In the genomic region with DNA sequence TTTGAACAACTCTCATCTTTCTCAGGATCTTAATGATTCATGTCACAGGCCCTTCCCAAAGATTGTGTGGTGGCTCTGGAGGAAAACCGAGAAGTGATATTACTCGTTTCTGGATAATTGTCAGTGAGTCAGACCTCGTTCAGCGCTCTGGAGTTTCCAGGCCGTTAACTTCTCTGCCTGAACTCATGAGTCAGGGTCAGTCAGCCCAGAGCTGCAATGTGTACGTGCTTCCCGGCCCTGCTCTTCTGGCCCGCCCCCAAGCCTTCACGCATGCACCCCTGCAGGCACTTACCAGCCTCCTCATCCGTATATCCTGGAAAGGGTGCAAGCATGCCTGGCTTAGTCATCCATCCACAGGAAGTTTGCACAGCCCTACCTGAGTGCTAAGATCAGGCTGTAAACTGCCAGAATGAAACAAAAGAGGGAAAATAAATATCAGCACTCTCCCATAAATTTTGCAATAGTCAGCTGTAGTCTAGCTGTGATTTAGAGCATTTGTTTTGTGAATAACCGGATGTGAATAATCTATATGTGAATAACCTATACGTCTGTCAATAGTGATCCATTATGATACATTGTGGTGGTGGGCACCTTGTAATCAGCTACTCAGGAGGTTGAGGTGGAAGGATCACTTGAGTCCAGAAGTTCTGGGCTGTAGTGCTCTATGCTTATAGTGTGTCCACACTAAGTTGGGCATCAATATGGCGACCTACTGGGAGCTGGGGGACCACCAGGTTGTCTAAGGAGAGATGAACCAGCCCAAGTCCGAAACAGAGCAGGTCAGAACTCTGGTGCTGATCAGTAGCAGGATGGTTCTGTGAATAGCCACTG, we compare ENCODE assay signal across 2 cellular contexts.
TF ChIP-seq lines count a peak whose summit lies in the region.

No MANE protein-coding gene starts in this region.

TF ChIP-seq in Ishikawa, 13 proteins besides CTCF, POLR2A, EP300 and RAD21 (continued from another document):
- TF ChIP-seq, protein P1, sequence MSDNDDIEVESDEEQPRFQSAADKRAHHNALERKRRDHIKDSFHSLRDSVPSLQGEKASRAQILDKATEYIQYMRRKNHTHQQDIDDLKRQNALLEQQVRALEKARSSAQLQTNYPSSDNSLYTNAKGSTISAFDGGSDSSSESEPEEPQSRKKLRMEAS (IDR thresholded peaks at IDR 0.05): peak; percentile 89
- TF ChIP-seq YY1 (IDR thresholded peaks at IDR 0.05; ENCODE audit: low read depth) (0 out of 2 replicates have a peak, but pooled peaks have one; percentile 49), TAF1 (IDR thresholded peaks at IDR 0.05; ENCODE audit: low read depth) (no peak), ZBTB7A (IDR thresholded peaks at IDR 0.05; ENCODE audit: low read depth) (0 out of 2 replicates have a peak, but pooled peaks have one; percentile 27), TEAD4 (IDR thresholded peaks at IDR 0.05) (peak; percentile 91), EGR1 (IDR thresholded peaks at IDR 0.05) (0 out of 2 replicates have a peak, but pooled peaks have one; percentile 39), CREB1 (IDR thresholded peaks at IDR 0.05; ENCODE audit: low read depth) (peak; percentile 54; the same call in 1 of the 2 replicates), NFIC (IDR thresholded peaks at IDR 0.05) (peak; percentile 96), FOXM1 (IDR thresholded peaks at IDR 0.05; ENCODE audit: borderline replicate concordance, low read depth) (peak; percentile 98), CEBPB (IDR thresholded peaks at IDR 0.05) (peak; percentile 88), TCF12 (IDR thresholded peaks at IDR 0.05; ENCODE audit: low read depth) (peak; percentile 99)
- TF ChIP-seq, protein P2, sequence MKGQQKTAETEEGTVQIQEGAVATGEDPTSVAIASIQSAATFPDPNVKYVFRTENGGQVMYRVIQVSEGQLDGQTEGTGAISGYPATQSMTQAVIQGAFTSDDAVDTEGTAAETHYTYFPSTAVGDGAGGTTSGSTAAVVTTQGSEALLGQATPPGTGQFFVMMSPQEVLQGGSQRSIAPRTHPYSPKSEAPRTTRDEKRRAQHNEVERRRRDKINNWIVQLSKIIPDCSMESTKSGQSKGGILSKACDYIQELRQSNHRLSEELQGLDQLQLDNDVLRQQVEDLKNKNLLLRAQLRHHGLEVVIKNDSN (IDR thresholded peaks at IDR 0.05): peak; percentile 35; the same call in 1 of the 2 replicates

TF ChIP-seq in SK-N-SH, 30 proteins besides CTCF, POLR2A, EP300 and RAD21 (continued from another document):
- TF ChIP-seq FOXM1 (IDR thresholded peaks at IDR 0.05; ENCODE audit: low read depth): peak; percentile 81; the same call in 1 of the 2 replicates
- peak; percentile 81 for TF ChIP-seq TCF12 (IDR thresholded peaks at IDR 0.05)
- peak; percentile 63 for TF ChIP-seq TEAD4 (IDR thresholded peaks at IDR 0.05; ENCODE audit: borderline replicate concordance, insufficient read depth)
- TF ChIP-seq JUND (IDR thresholded peaks at IDR 0.05): peak; percentile 8; the same call in 1 of the 2 replicates
- TF ChIP-seq NFIC (IDR thresholded peaks at IDR 0.05; ENCODE audit: borderline replicate concordance): peak; percentile 77
- peak; percentile 92 for TF ChIP-seq FOSL2 (IDR thresholded peaks at IDR 0.05; ENCODE audit: borderline replicate concordance, low read depth)
- TF ChIP-seq, protein P3, sequence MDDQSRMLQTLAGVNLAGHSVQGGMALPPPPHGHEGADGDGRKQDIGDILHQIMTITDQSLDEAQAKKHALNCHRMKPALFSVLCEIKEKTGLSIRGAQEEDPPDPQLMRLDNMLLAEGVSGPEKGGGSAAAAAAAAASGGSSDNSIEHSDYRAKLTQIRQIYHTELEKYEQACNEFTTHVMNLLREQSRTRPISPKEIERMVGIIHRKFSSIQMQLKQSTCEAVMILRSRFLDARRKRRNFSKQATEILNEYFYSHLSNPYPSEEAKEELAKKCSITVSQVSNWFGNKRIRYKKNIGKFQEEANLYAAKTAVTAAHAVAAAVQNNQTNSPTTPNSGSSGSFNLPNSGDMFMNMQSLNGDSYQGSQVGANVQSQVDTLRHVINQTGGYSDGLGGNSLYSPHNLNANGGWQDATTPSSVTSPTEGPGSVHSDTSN (IDR thresholded peaks at IDR 0.05): peak; percentile 78
- peak; percentile 13; the same call in 1 of the 2 replicates for TF ChIP-seq ELF1 (IDR thresholded peaks at IDR 0.05)
- peak; percentile 50; the same call in 1 of the 2 replicates for TF ChIP-seq POLR2AphosphoS5 (IDR thresholded peaks at IDR 0.05; ENCODE audit: low read depth, low read length)
- TF ChIP-seq, protein P1 (IDR thresholded peaks at IDR 0.05; ENCODE audit: low read depth): peak; percentile 82
- no peak for TF ChIP-seq MXI1 (IDR thresholded peaks at IDR 0.05; ENCODE audit: low read depth, low read length)
